In the genomic region with DNA sequence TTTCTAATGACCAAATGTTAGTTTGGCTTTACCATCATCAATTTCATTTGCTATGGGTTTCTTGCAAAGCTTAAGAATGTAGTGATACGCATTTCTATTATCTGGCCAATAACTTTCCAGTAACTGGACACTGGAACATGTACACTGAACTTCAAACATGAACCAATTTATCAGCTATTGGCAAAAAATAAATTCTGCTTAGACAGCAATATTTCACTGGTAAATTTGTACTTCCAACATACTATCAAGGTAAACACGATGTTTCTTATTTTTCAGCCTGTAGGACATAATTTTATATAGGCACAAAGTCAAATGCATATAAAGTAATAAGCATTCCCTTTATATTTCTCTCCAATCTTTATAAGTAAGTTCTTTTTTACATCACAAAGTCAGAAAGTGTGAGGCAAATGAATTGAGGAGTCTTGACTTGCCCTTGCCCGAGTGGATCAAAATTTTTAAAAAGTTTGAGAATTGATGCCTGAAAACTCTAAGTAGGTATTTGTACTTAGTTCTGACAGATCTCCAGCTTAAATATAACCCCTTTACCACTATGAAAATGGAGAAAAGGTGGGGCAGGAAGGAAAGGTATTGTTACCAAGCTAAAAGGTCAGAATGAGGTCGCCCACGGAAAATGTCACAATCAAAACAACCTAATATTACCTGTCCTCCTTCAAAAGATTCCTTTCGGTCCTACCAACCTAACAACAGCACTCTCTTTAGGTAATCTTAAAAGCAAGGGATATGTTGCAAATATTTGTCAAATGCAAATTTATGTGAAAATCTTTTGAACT, we compare ENCODE assay signal across 23 cellular contexts. TPM values are rescaled to one million over a fixed set of nuclear protein-coding genes. Genes with fewer than 3 reads are reported as not detected.
DNase-seq lines count a peak whose midpoint lies in the region; ATAC-seq and TF ChIP-seq lines count a peak whose summit lies in the region.
"Had no signal": no experiment of that assay in that cellular context is flagged by ENCODE, and none has a peak within 500 bp of the region (broad histone marks: within the 10 kb centered on the region; RNA-seq: fewer than 3 reads in every experiment).

No MANE protein-coding gene starts in this region.

- intact Hi-C loops in activated CD4-positive, alpha-beta T cell treated with anti-CD3 and anti-CD28 coated beads for 36 hours (cut with DNase I, micrococcal nuclease) = no loop called here
- intact Hi-C loops in CD8-positive, alpha-beta T cell (cut with DNase I, micrococcal nuclease) = loop anchor here in 1 of 2 experiments (5.0 kb wide), 1 partner anchor 36 kb away; no protein-coding TSS in a partner anchor

- H3K27me3 Mint-ChIP-seq in activated CD4-positive, alpha-beta T cell treated with anti-CD3 and anti-CD28 coated beads for 36 hours = no peaks in the 10 kb centered on the region
- H3K27me3 Mint-ChIP-seq in CD8-positive, alpha-beta T cell (ENCODE audit: low read depth) = no peaks in the 10 kb centered on the region
- no peaks in the 10 kb centered on the region for H3K27me3 Mint-ChIP-seq in activated CD8-positive, alpha-beta T cell treated with anti-CD3 and anti-CD28 coated beads, Interleukin-2, amount 10 ng/mL, durations not matched to agents 7 days and 5 days (ENCODE audit: low read depth)
- no peaks in the 10 kb centered on the region for H3K27me3 Mint-ChIP-seq in immature natural killer cell (ENCODE audit: low read depth in 3 of 3)
- H3K27me3 Mint-ChIP-seq: B cell had no signal

- peak; percentile 27 for ATAC-seq in activated CD4-positive, alpha-beta T cell treated with anti-CD3 and anti-CD28 coated beads for 36 hours
- peak; percentile 40 for ATAC-seq in CD8-positive, alpha-beta T cell
- no peak for ATAC-seq in activated CD8-positive, alpha-beta T cell treated with anti-CD3 and anti-CD28 coated beads, Interleukin-2, amount 10 ng/mL, durations not matched to agents 7 days and 5 days
- ATAC-seq in HG03280 (IDR thresholded peaks at IDR 0.05; ENCODE audit: unreplicated experiment) = no peak
- ATAC-seq: body of pancreas, left lung had no signal

- H3K27me3 ChIP-seq in CD8-positive, alpha-beta T cell (ENCODE audit: insufficient read depth, low read length) = no peaks in the 10 kb centered on the region
- H3K27me3 ChIP-seq: body of pancreas, heart left ventricle, left lung, spleen had no signal

- H3K27ac Mint-ChIP-seq in activated CD4-positive, alpha-beta T cell treated with anti-CD3 and anti-CD28 coated beads for 36 hours = peak overlapping the region; percentile 61
- H3K27ac Mint-ChIP-seq in CD8-positive, alpha-beta T cell = peak overlapping the region; percentile 88
- H3K27ac Mint-ChIP-seq in activated CD8-positive, alpha-beta T cell treated with anti-CD3 and anti-CD28 coated beads, Interleukin-2, amount 10 ng/mL, durations not matched to agents 7 days and 5 days = peak overlapping the region; percentile 3
- peak overlapping the region in 5 of 6 donors; percentile 6 to 77 (median 40) for H3K27ac Mint-ChIP-seq in immature natural killer cell
- H3K27ac Mint-ChIP-seq: B cell had no signal

- peak overlapping the region; percentile 4 for H3K27ac ChIP-seq in CD8-positive, alpha-beta T cell (ENCODE audit: low read depth, low read length)
- H3K27ac ChIP-seq: 22Rv1, body of pancreas, left lung, SK-N-MC, spleen had no signal

- peaks cover 23% of the 10 kb centered on the region for H3K4me1 ChIP-seq in CD8-positive, alpha-beta T cell (ENCODE audit: insufficient read depth, low read length)
- H3K4me1 ChIP-seq: body of pancreas, left lung had no signal

- TF ChIP-seq CTCF in CD8-positive, alpha-beta T cell (IDR thresholded peaks at IDR 0.05) = no peak

- H3K4me3 ChIP-seq in CD8-positive, alpha-beta T cell (ENCODE audit: low read depth, low read length) = no peak overlapping the region
- H3K4me3 ChIP-seq: body of pancreas, heart left ventricle, left lung, SK-N-MC, spleen had no signal

- CTCF ChIA-PET in activated CD4-positive, alpha-beta T cell treated with anti-CD3 and anti-CD28 coated beads for 36 hours (lab: Charles Lee) = interaction anchor here (0.6 to 1.1 kb wide), 3 partner anchors 10 to 770 kb away, joined by 3 to 4 read pairs (median 3); no protein-coding TSS in a partner anchor
- CTCF ChIA-PET in CD8-positive, alpha-beta T cell (lab: Charles Lee) = interaction anchor here (0.8 kb wide), 2 partner anchors 14 to 83 kb away, joined by 3 read pairs; no protein-coding TSS in a partner anchor
- CTCF ChIA-PET in activated CD8-positive, alpha-beta T cell treated with anti-CD3 and anti-CD28 coated beads, Interleukin-2, amount 10 ng/mL, durations not matched to agents 7 days and 5 days (lab: Charles Lee) = interaction anchor here (0.7 to 1.4 kb wide), 2 partner anchors 11 to 83 kb away, joined by 3 to 4 read pairs; no protein-coding TSS in a partner anchor

- H3K4me1 Mint-ChIP-seq in activated CD4-positive, alpha-beta T cell treated with anti-CD3 and anti-CD28 coated beads for 36 hours = peaks cover 28% of the 10 kb centered on the region
- H3K4me1 Mint-ChIP-seq in CD8-positive, alpha-beta T cell (ENCODE audit: low read depth) = peaks cover 38% of the 10 kb centered on the region
- peaks cover 15% of the 10 kb centered on the region for H3K4me1 Mint-ChIP-seq in activated CD8-positive, alpha-beta T cell treated with anti-CD3 and anti-CD28 coated beads, Interleukin-2, amount 10 ng/mL, durations not matched to agents 7 days and 5 days (ENCODE audit: low read depth)
- peaks cover 8 to 53% of the 10 kb centered on the region in 2 donors for H3K4me1 Mint-ChIP-seq in immature natural killer cell

- H3K4me3 Mint-ChIP-seq in activated CD4-positive, alpha-beta T cell treated with anti-CD3 and anti-CD28 coated beads for 36 hours = no peak overlapping the region
- peak overlapping the region; percentile 47 for H3K4me3 Mint-ChIP-seq in CD8-positive, alpha-beta T cell
- H3K4me3 Mint-ChIP-seq in activated CD8-positive, alpha-beta T cell treated with anti-CD3 and anti-CD28 coated beads, Interleukin-2, amount 10 ng/mL, durations not matched to agents 7 days and 5 days = no peak overlapping the region
- no peak overlapping the region for H3K4me3 Mint-ChIP-seq in immature natural killer cell
- H3K4me3 Mint-ChIP-seq: B cell had no signal

- H3K9me3 ChIP-seq in CD8-positive, alpha-beta T cell (ENCODE audit: low read length) = no peaks in the 10 kb centered on the region
- H3K9me3 ChIP-seq: body of pancreas, heart left ventricle, left lung, spleen had no signal

- peaks cover 35% of the 10 kb centered on the region for H3K36me3 ChIP-seq in CD8-positive, alpha-beta T cell (ENCODE audit: insufficient read depth, low read length)

- DNase-seq in activated CD4-positive, alpha-beta T cell treated with anti-CD3 and anti-CD28 coated beads for 36 hours = no peak
- DNase-seq in activated CD4-positive, alpha-beta T cell treated with anti-CD3 and anti-CD28 coated beads for 48 hours = no peak
- no peak for DNase-seq in CD8-positive, alpha-beta T cell
- DNase-seq in activated CD8-positive, alpha-beta T cell treated with anti-CD3 and anti-CD28 coated beads, Interleukin-2, amount 10 ng/mL, durations not matched to agents 7 days and 5 days = no peak
- DNase-seq in immature natural killer cell = no peak
- DNase-seq in NCI-H774 (lab: John Stamatoyannopoulos, UW) = no peak
- no peak for DNase-seq in germinal center (ENCODE audit: low spot score)
- DNase-seq: activated CD8-positive, alpha-beta memory T cell treated with anti-CD3 and anti-CD28 coated beads, Interleukin-2, amount 50 U/mL, for 4 hours; activated gamma-delta T cell treated with Interleukin-2 at 50 U/mL for 16 hours; body of pancreas; heart left ventricle; left lung; NCI-H1105; NCI-H2081 treated with DMSO at 0.1 percent for 48 hours; NCI-H446 treated with DMSO at 0.1 percent for 48 hours; NK-92 treated with Interleukin-12 subunit alpha and Interleukin-12 subunit beta, amount 100 ng/mL, for 24 hours; spleen; stimulated activated CD4-positive, alpha-beta T cell treated with anti-CD3 and anti-CD28 coated beads, Interleukin-4, amount 100 ng/mL, for 4 hours; T1000 had no signal

- no peaks in the 10 kb centered on the region for H3K9me3 Mint-ChIP-seq in activated CD4-positive, alpha-beta T cell treated with anti-CD3 and anti-CD28 coated beads for 36 hours (ENCODE audit: low read depth)
- no peaks in the 10 kb centered on the region for H3K9me3 Mint-ChIP-seq in CD8-positive, alpha-beta T cell
- H3K9me3 Mint-ChIP-seq in activated CD8-positive, alpha-beta T cell treated with anti-CD3 and anti-CD28 coated beads, Interleukin-2, amount 10 ng/mL, durations not matched to agents 7 days and 5 days (ENCODE audit: insufficient read depth) = no peaks in the 10 kb centered on the region
- H3K9me3 Mint-ChIP-seq in immature natural killer cell = no peaks in the 10 kb centered on the region

- POLR2A ChIA-PET in activated CD4-positive, alpha-beta T cell treated with anti-CD3 and anti-CD28 coated beads for 36 hours (lab: Charles Lee) = no interaction called here
- POLR2A ChIA-PET in CD8-positive, alpha-beta T cell (lab: Charles Lee) = interaction anchor here (1.1 to 1.5 kb wide), 4 partner anchors 11 to 89 kb away, joined by 3 to 4 read pairs (median 3); no protein-coding TSS in a partner anchor
- POLR2A ChIA-PET in activated CD8-positive, alpha-beta T cell treated with anti-CD3 and anti-CD28 coated beads, Interleukin-2, amount 10 ng/mL, durations not matched to agents 7 days and 5 days (lab: Charles Lee) = no interaction called here

- peaks cover 40% of the 10 kb centered on the region for H3K36me3 Mint-ChIP-seq in activated CD4-positive, alpha-beta T cell treated with anti-CD3 and anti-CD28 coated beads for 36 hours (ENCODE audit: low read depth)
- peaks cover 88% of the 10 kb centered on the region for H3K36me3 Mint-ChIP-seq in CD8-positive, alpha-beta T cell
- H3K36me3 Mint-ChIP-seq in activated CD8-positive, alpha-beta T cell treated with anti-CD3 and anti-CD28 coated beads, Interleukin-2, amount 10 ng/mL, durations not matched to agents 7 days and 5 days (ENCODE audit: low read depth) = peaks cover 75% of the 10 kb centered on the region
- peaks cover 0 to 44% (median 30%) of the 10 kb centered on the region in 3 donors for H3K36me3 Mint-ChIP-seq in immature natural killer cell

RNA-seq across cellular contexts. Expression of a gene that starts 41.3 kb away (rescaled TPM):
- total RNA-seq in activated CD4-positive, alpha-beta T cell treated with anti-CD3 and anti-CD28 coated beads for 36 hours = 10 to 100 TPM; 24.0 to 27.0 TPM
- 10 to 100 TPM; 37.6 to 38.7 TPM for total RNA-seq in CD8-positive, alpha-beta T cell
- 10 to 100 TPM; 53.5 to 54.4 TPM for total RNA-seq in activated CD8-positive, alpha-beta T cell treated with anti-CD3 and anti-CD28 coated beads, Interleukin-2, amount 10 ng/mL, durations not matched to agents 7 days and 5 days
- 100 to 1,000 TPM in 1 of 3 donors, 10 to 100 TPM in 2; 74.2 to 179 (median 81.2) TPM for polyA plus RNA-seq in immature natural killer cell

Comparison
In these comparisons a context has a peak if more than half of its experiments do, and no peak if none do; other contexts are left out.
1. ATAC-seq: peak in activated CD4-positive, alpha-beta T cell treated with anti-CD3 and anti-CD28 coated beads for 36 hours (single experiment) and CD8-positive, alpha-beta T cell (single experiment); none in activated CD8-positive, alpha-beta T cell treated with anti-CD3 and anti-CD28 coated beads, Interleukin-2, amount 10 ng/mL, durations not matched to agents 7 days and 5 days (single experiment) and HG03280 (single experiment).
2. H3K27ac Mint-ChIP-seq: peak in every context shown above with its lines; median percentile 88 in CD8-positive, alpha-beta T cell; 61 in activated CD4-positive, alpha-beta T cell treated with anti-CD3 and anti-CD28 coated beads for 36 hours; 40 in immature natural killer cell; 3 in activated CD8-positive, alpha-beta T cell treated with anti-CD3 and anti-CD28 coated beads, Interleukin-2, amount 10 ng/mL, durations not matched to agents 7 days and 5 days.